Comparison of ENCODE assay signal across 26 cellular contexts in the genomic region with DNA sequence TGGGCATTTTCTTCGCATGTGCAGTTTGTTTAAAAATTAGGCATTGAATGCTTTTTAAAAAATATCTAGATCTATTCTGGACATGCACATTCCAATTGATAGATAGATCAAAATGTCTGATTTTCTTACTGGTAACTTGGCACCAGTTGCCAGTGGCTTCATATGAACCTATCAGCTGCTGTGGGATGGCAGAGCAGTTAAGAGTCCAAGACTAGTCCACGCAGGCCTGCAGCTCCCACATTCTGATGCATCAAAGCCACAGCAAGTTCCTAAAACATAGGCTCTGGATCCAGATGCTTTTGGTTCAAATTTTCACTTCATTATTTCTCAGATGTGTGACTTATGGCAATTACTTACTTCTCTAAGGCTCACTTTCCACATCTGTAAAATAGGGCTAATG. TPM values are rescaled to one million over a fixed set of nuclear protein-coding genes. Genes with fewer than 3 reads are reported as not detected.
"Had no signal": no experiment of that assay in that cellular context is flagged by ENCODE, and none has a peak within 500 bp of the region (broad histone marks: within the 10 kb centered on the region; RNA-seq: fewer than 3 reads in every experiment).

No MANE protein-coding gene starts in this region.

- H3K36me3 ChIP-seq: pancreas, prostate gland, thyroid gland, transverse colon, upper lobe of left lung, vagina had no signal

- H3K27ac ChIP-seq: pancreas, prostate gland, stomach, testis, thyroid gland, upper lobe of left lung, vagina had no signal

- H3K4me3 ChIP-seq: left ventricle myocardium inferior, lung, mucosa of descending colon, pancreas, prostate gland, skin epidermis, stomach, testis, thyroid gland, transverse colon, upper lobe of left lung, vagina had no signal

- H3K27me3 ChIP-seq: pancreas, stomach, testis, thyroid gland, transverse colon, upper lobe of left lung, vagina had no signal

- H3K9me3 ChIP-seq: pancreas, prostate gland, testis, thyroid gland, vagina had no signal

- DNase-seq: islet precursor cell; left ventricle myocardium inferior; midbrain; mucosa of descending colon; naive thymus-derived CD4-positive, alpha-beta T cell; pancreas; posterior cingulate gyrus; retina; right cardiac atrium; stimulated activated CD4-positive, alpha-beta T cell treated with anti-CD3 and anti-CD28 coated beads, Interleukin-12 subunit alpha, Interleukin-12 subunit beta, amount 100 ng/mL, for 4 hours; stimulated activated CD4-positive, alpha-beta T cell treated with anti-CD3 and anti-CD28 coated beads, Interleukin-15, amount 100 ng/mL, for 24 hours; stimulated activated CD4-positive, alpha-beta T cell treated with anti-CD3 and anti-CD28 coated beads, Interleukin-2, amount 100 ng/mL, for 24 hours; stimulated activated CD4-positive, alpha-beta T cell treated with anti-CD3 and anti-CD28 coated beads, Interleukin-4, amount 100 ng/mL, for 1 hour; stimulated activated naive B cell treated with anti-CD40 and anti-IgM and Interleukin-4, amounts not matched to agents 10 μg/mL and 1 μg/mL and 100 μg/mL, for 72 hours; stimulated activated naive CD8-positive, alpha-beta T cell treated with anti-CD3 and anti-CD28 coated beads, Interleukin-15, Interleukin-2, amounts not matched to agents 100 U/mL and 50 U/mL, for 24 hours; stomach; testis; thyroid gland; transverse colon; upper lobe of left lung had no signal

- ATAC-seq: naive thymus-derived CD4-positive, alpha-beta T cell; right cardiac atrium; sciatic nerve; stimulated activated naive B cell treated with anti-CD40 and anti-IgM and Interleukin-4, amounts not matched to agents 10 μg/mL and 1 μg/mL and 100 μg/mL, for 72 hours; stimulated activated naive CD8-positive, alpha-beta T cell treated with anti-CD3 and anti-CD28 coated beads, Interleukin-15, Interleukin-2, amounts not matched to agents 100 U/mL and 50 U/mL, for 24 hours had no signal

- H3K4me1 ChIP-seq: pancreas, prostate gland, testis had no signal

RNA-seq across cellular contexts. Expression of a gene that starts 47.9 kb away (rescaled TPM):
- polyA plus RNA-seq: neural cell had no signal
